27 cellular contexts compared by ENCODE assay signal in the genomic region with DNA sequence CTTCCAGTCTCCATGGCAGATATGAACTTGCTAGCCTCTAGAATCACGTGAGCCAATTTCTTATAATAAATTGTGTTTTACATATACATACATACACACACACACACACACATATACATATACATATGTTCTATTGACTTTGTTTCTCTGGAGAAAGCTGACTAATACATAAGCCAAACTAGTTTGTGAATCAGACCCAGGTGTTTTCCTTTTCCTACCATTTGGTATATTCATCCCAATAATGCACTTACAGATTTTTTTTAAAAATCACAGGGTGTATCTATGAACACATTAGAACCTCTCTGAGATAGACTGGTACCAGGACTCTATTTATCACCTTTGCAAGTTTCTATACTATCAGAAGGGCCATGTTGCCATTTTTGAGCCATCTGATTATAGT.
"Had no signal": no experiment of that assay in that cellular context is flagged by ENCODE, and none has a peak within 500 bp of the region (broad histone marks: within the 10 kb centered on the region; RNA-seq: fewer than 3 reads in every experiment).

No MANE protein-coding gene starts in this region.

- H3K4me1 ChIP-seq: stomach, suprapubic skin, testis, thyroid gland, tibial artery, tibial nerve, transverse colon, upper lobe of left lung, upper lobe of right lung, uterus, vagina had no signal

- DNase-seq: stimulated activated CD4-positive, alpha-beta T cell treated with anti-CD3 and anti-CD28 coated beads, Interleukin-2, amount 100 ng/mL, for 48 hours; stimulated activated CD4-positive, alpha-beta T cell treated with anti-CD3 and anti-CD28 coated beads, Interleukin-4, amount 100 ng/mL, for 1 hour; stimulated activated CD4-positive, alpha-beta T cell treated with anti-CD3 and anti-CD28 coated beads, Interleukin-4, amount 100 ng/mL, for 24 hours; stimulated activated CD4-positive, alpha-beta T cell treated with anti-CD3 and anti-CD28 coated beads, Interleukin-4, amount 100 ng/mL, for 4 hours; stimulated activated CD8-positive, alpha-beta memory T cell treated with anti-CD3 and anti-CD28 coated beads, Interleukin-4, amount 100 ng/mL, for 48 hours; stimulated activated naive B cell treated with anti-CD40 and anti-IgM and Interleukin-4, amounts not matched to agents 10 μg/mL and 1 μg/mL and 100 μg/mL, for 72 hours; stimulated activated naive CD4-positive, alpha-beta T cell; stimulated activated naive CD4-positive, alpha-beta T cell treated with Interleukin-2 at 50 U/mL for 16 hours; stimulated activated naive CD8-positive, alpha-beta T cell treated with anti-CD3 and anti-CD28 coated beads, Interleukin-15, amount 100 ng/mL, for 72 hours; stimulated activated naive CD8-positive, alpha-beta T cell treated with anti-CD3 and anti-CD28 coated beads, Interleukin-15, Interleukin-2, amounts not matched to agents 100 U/mL and 50 U/mL, for 24 hours; stomach; substantia nigra; testis; thyroid gland; tibial artery; transverse colon; trophoblast cell; upper lobe of left lung; upper lobe of right lung; uterus had no signal

- ATAC-seq: stimulated activated effector memory CD8-positive, alpha-beta T cell treated with anti-CD3 and anti-CD28 coated beads, Interleukin-12 subunit alpha, Interleukin-12 subunit beta, amount 100 ng/mL, for 72 hours; stimulated activated memory B cell treated with anti-CD40 and anti-IgM and Interleukin-4, amounts not matched to agents 10 μg/mL and 1 μg/mL and 100 μg/mL, for 72 hours; stimulated activated naive B cell treated with anti-CD40 and anti-IgM and Interleukin-4, amounts not matched to agents 10 μg/mL and 1 μg/mL and 100 μg/mL, for 72 hours; stimulated activated naive CD8-positive, alpha-beta T cell treated with anti-CD3 and anti-CD28 coated beads, Interleukin-15, amount 100 ng/mL, for 72 hours; stimulated activated naive CD8-positive, alpha-beta T cell treated with anti-CD3 and anti-CD28 coated beads, Interleukin-15, Interleukin-2, amounts not matched to agents 100 U/mL and 50 U/mL, for 24 hours; upper lobe of right lung had no signal

- H3K27ac ChIP-seq: stomach, suprapubic skin, testis, thoracic aorta, thyroid gland, tibial artery, tibial nerve, transverse colon, upper lobe of left lung, upper lobe of right lung, uterus, vagina had no signal

- H3K9me3 ChIP-seq: stomach, suprapubic skin, testis, thoracic aorta, thyroid gland, tibial artery, tibial nerve, transverse colon, upper lobe of left lung, upper lobe of right lung, uterus, vagina had no signal

- H3K27me3 ChIP-seq: stomach, suprapubic skin, testis, thyroid gland, tibial artery, tibial nerve, transverse colon, upper lobe of left lung, upper lobe of right lung, uterus, vagina had no signal

- H3K36me3 ChIP-seq: stomach, suprapubic skin, thoracic aorta, thyroid gland, tibial artery, tibial nerve, transverse colon, upper lobe of left lung, upper lobe of right lung, uterus, vagina had no signal

- FAIRE-seq: urothelium cell line had no signal

- H3K4me3 ChIP-seq: stomach, suprapubic skin, testis, thoracic aorta, thyroid gland, tibial artery, tibial nerve, transverse colon, upper lobe of left lung, upper lobe of right lung, uterus, vagina had no signal
